ENCODE assay signal across 1 cellular context in the genomic region with DNA sequence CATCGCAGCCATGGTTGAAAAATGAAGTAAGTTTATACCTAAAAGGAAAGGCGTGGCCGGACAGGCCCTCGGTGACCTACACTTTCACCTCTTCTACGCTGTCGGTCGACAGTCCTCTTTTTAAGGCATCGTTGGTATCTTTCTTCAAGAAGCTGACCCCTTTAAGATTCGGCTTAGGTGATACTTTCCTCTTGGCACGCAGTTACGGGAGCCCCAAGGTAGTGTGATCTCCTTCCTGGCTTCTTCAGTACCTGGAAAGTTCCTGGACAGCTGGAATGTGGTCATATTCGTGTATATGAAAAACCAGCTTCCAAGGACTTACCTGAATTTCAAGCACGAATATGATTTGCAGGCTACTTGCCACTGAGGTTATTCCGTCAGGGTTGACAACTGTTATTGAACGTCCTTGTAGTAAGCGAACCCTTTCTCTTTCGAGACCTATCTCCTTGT.
TF ChIP-seq lines count a peak whose summit lies in the region.

No MANE protein-coding gene starts in this region.

TF ChIP-seq in SK-N-SH treated with all-trans-retinoic acid at 6 μM for 48 hours, 23 proteins besides CTCF, POLR2A, EP300 and RAD21 (continued from another document):
- TF ChIP-seq, protein P1, sequence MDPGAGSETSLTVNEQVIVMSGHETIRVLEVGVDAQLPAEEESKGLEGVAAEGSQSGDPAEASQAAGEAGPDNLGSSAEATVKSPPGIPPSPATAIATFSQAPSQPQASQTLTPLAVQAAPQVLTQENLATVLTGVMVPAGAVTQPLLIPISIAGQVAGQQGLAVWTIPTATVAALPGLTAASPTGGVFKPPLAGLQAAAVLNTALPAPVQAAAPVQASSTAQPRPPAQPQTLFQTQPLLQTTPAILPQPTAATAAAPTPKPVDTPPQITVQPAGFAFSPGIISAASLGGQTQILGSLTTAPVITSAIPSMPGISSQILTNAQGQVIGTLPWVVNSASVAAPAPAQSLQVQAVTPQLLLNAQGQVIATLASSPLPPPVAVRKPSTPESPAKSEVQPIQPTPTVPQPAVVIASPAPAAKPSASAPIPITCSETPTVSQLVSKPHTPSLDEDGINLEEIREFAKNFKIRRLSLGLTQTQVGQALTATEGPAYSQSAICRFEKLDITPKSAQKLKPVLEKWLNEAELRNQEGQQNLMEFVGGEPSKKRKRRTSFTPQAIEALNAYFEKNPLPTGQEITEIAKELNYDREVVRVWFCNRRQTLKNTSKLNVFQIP (CRISPR knock-in tag; IDR thresholded peaks at IDR 0.05; ENCODE audit: borderline replicate concordance, low read depth): no peak
- TF ChIP-seq, protein P2, sequence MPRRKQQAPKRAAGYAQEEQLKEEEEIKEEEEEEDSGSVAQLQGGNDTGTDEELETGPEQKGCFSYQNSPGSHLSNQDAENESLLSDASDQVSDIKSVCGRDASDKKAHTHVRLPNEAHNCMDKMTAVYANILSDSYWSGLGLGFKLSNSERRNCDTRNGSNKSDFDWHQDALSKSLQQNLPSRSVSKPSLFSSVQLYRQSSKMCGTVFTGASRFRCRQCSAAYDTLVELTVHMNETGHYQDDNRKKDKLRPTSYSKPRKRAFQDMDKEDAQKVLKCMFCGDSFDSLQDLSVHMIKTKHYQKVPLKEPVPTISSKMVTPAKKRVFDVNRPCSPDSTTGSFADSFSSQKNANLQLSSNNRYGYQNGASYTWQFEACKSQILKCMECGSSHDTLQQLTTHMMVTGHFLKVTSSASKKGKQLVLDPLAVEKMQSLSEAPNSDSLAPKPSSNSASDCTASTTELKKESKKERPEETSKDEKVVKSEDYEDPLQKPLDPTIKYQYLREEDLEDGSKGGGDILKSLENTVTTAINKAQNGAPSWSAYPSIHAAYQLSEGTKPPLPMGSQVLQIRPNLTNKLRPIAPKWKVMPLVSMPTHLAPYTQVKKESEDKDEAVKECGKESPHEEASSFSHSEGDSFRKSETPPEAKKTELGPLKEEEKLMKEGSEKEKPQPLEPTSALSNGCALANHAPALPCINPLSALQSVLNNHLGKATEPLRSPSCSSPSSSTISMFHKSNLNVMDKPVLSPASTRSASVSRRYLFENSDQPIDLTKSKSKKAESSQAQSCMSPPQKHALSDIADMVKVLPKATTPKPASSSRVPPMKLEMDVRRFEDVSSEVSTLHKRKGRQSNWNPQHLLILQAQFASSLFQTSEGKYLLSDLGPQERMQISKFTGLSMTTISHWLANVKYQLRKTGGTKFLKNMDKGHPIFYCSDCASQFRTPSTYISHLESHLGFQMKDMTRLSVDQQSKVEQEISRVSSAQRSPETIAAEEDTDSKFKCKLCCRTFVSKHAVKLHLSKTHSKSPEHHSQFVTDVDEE (CRISPR knock-in tag; IDR thresholded peaks at IDR 0.05): no peak
- no peak for TF ChIP-seq ZC3H10 (CRISPR knock-in tag; IDR thresholded peaks at IDR 0.05)
- no peak for TF ChIP-seq ZFP30 (CRISPR knock-in tag; IDR thresholded peaks at IDR 0.05)
- no peak for TF ChIP-seq TCF4 (CRISPR knock-in tag; IDR thresholded peaks at IDR 0.05; ENCODE audit: borderline replicate concordance)
- TF ChIP-seq RARB (CRISPR knock-in tag; IDR thresholded peaks at IDR 0.05): no peak
- no peak for TF ChIP-seq OSR1 (CRISPR knock-in tag; IDR thresholded peaks at IDR 0.05)
- TF ChIP-seq ISL1 (CRISPR knock-in tag; IDR thresholded peaks at IDR 0.05): no peak
- TF ChIP-seq BACH2 (CRISPR knock-in tag; IDR thresholded peaks at IDR 0.05; ENCODE audit: borderline replicate concordance): no peak
